In genomic region chr3:46107682-46108081, GRCh38 we compare ENCODE assay signal across 26 cellular contexts.
DNase-seq lines count a peak whose midpoint lies in the region; ATAC-seq and TF ChIP-seq lines count a peak whose summit lies in the region.
"Had no signal": no experiment of that assay in that cellular context is flagged by ENCODE, and none has a peak within 500 bp of the region (broad histone marks: within the 10 kb centered on the region; RNA-seq: fewer than 3 reads in every experiment).

No MANE protein-coding gene starts in this region.

- peaks cover 16% of the 10 kb centered on the region for H3K36me3 Mint-ChIP-seq in activated CD4-positive, alpha-beta T cell treated with anti-CD3 and anti-CD28 coated beads, Interleukin-2, amount 10 ng/mL, durations not matched to agents 7 days and 5 days (ENCODE audit: low read depth)
- peaks cover 8% of the 10 kb centered on the region for H3K36me3 Mint-ChIP-seq in activated CD4-positive, alpha-beta T cell treated with anti-CD3 and anti-CD28 coated beads, Interleukin-2, amount 10 ng/mL, durations not matched to agents 24 days and 14 days (ENCODE audit: low read depth)
- H3K36me3 Mint-ChIP-seq in dendritic cell treated with granulocyte-macrophage colony-stimulating factor and Interleukin-4, amounts not matched to agents 40 ng/mL and 50 ng/mL, for 4 days (ENCODE audit: low read depth) = no peaks in the 10 kb centered on the region
- peaks cover 6% of the 10 kb centered on the region for H3K36me3 Mint-ChIP-seq in stimulated activated effector memory CD8-positive, alpha-beta T cell treated with anti-CD3 and anti-CD28 coated beads, Interleukin-12 subunit alpha, Interleukin-12 subunit beta, amount 100 ng/mL, for 72 hours
- H3K36me3 Mint-ChIP-seq: stimulated activated naive B cell treated with anti-CD40 and anti-IgM and Interleukin-4, amounts not matched to agents 10 μg/mL and 1 μg/mL and 100 μg/mL, for 72 hours had no signal

- peaks cover 37% of the 10 kb centered on the region for H3K27me3 Mint-ChIP-seq in activated CD4-positive, alpha-beta T cell treated with anti-CD3 and anti-CD28 coated beads, Interleukin-2, amount 10 ng/mL, durations not matched to agents 7 days and 5 days
- peaks cover 4% of the 10 kb centered on the region for H3K27me3 Mint-ChIP-seq in activated CD4-positive, alpha-beta T cell treated with anti-CD3 and anti-CD28 coated beads, Interleukin-2, amount 10 ng/mL, durations not matched to agents 24 days and 14 days
- no peaks in the 10 kb centered on the region for H3K27me3 Mint-ChIP-seq in dendritic cell treated with granulocyte-macrophage colony-stimulating factor and Interleukin-4, amounts not matched to agents 40 ng/mL and 50 ng/mL, for 4 days

- peak; percentile 2 for ATAC-seq in stimulated activated effector memory CD8-positive, alpha-beta T cell treated with anti-CD3 and anti-CD28 coated beads, Interleukin-12 subunit alpha, Interleukin-12 subunit beta, amount 100 ng/mL, for 72 hours
- ATAC-seq in SK-N-SH treated with all-trans-retinoic acid at 6 μM for 48 hours = no peak
- no peak for ATAC-seq in esophagus mucosa
- ATAC-seq in HG02678 (IDR thresholded peaks at IDR 0.05; ENCODE audit: unreplicated experiment) = no peak
- ATAC-seq: gastroesophageal sphincter; left colon; right lobe of liver; stimulated activated naive B cell treated with anti-CD40 and anti-IgM and Interleukin-4, amounts not matched to agents 10 μg/mL and 1 μg/mL and 100 μg/mL, for 72 hours had no signal

- TF ChIP-seq POLR2A in Peyer's patch (IDR thresholded peaks at IDR 0.05) = no peak

- DNase-seq in activated CD4-positive, alpha-beta T cell treated with anti-CD3 and anti-CD28 coated beads, Interleukin-2, amount 10 ng/mL, durations not matched to agents 7 days and 5 days = no peak
- no peak for DNase-seq in activated CD4-positive, alpha-beta T cell treated with anti-CD3 and anti-CD28 coated beads, Interleukin-2, amount 10 ng/mL, durations not matched to agents 24 days and 14 days
- DNase-seq in Peyer's patch = peak in 2 of 3 donors; percentile 34 to 60
- DNase-seq in stimulated activated effector memory CD8-positive, alpha-beta T cell treated with anti-CD3 and anti-CD28 coated beads, Interleukin-12 subunit alpha, Interleukin-12 subunit beta, amount 100 ng/mL, for 72 hours (ENCODE audit: low spot score in 2 of 2) = peak in 1 of 2 donors; percentile 67
- DNase-seq: activated naive CD4-positive, alpha-beta T cell treated with Interleukin-2 at 50 U/mL for 16 hours; AML-193; amniotic stem cell; CD4-positive, alpha-beta T cell; colonic mucosa; DMS153; esophagus squamous epithelium; hippocampal formation; IMR-90; left colon; NCI-H1092 treated with DMSO at 0.1 percent for 48 hours; NCI-H187; NCI-H524; right lobe of liver; SHP77 treated with DMSO at 0.1 percent for 48 hours; stimulated activated CD4-positive, alpha-beta T cell treated with anti-CD3 and anti-CD28 coated beads, Interleukin-4, amount 100 ng/mL, for 24 hours; stimulated activated naive B cell treated with anti-CD40 and anti-IgM and Interleukin-4, amounts not matched to agents 10 μg/mL and 1 μg/mL and 100 μg/mL, for 72 hours had no signal

- H3K27me3 ChIP-seq in Peyer's patch = no peaks in the 10 kb centered on the region
- H3K27me3 ChIP-seq: colonic mucosa, right lobe of liver had no signal

- intact Hi-C loops in activated CD4-positive, alpha-beta T cell treated with anti-CD3 and anti-CD28 coated beads, Interleukin-2, amount 10 ng/mL, durations not matched to agents 24 days and 14 days (cut with micrococcal nuclease) = no loop called here
- intact Hi-C loops in dendritic cell treated with granulocyte-macrophage colony-stimulating factor and Interleukin-4, amounts not matched to agents 40 ng/mL and 50 ng/mL, for 4 days (cut with micrococcal nuclease) = no loop called here

- peaks cover 0 to 14% (median 2%) of the 10 kb centered on the region in 4 donors for H3K4me1 ChIP-seq in Peyer's patch
- H3K4me1 ChIP-seq: right lobe of liver had no signal

- no peak for TF ChIP-seq CTCF in Peyer's patch (IDR thresholded peaks at IDR 0.05)

- POLR2A ChIA-PET in activated CD4-positive, alpha-beta T cell treated with anti-CD3 and anti-CD28 coated beads, Interleukin-2, amount 10 ng/mL, durations not matched to agents 7 days and 5 days (lab: Charles Lee) = no interaction called here

- peak overlapping the region; percentile 58 for H3K27ac Mint-ChIP-seq in activated CD4-positive, alpha-beta T cell treated with anti-CD3 and anti-CD28 coated beads, Interleukin-2, amount 10 ng/mL, durations not matched to agents 7 days and 5 days
- H3K27ac Mint-ChIP-seq in activated CD4-positive, alpha-beta T cell treated with anti-CD3 and anti-CD28 coated beads, Interleukin-2, amount 10 ng/mL, durations not matched to agents 24 days and 14 days = no peak overlapping the region
- H3K27ac Mint-ChIP-seq in dendritic cell treated with granulocyte-macrophage colony-stimulating factor and Interleukin-4, amounts not matched to agents 40 ng/mL and 50 ng/mL, for 4 days = peak overlapping the region; percentile 93
- H3K27ac Mint-ChIP-seq in stimulated activated effector memory CD8-positive, alpha-beta T cell treated with anti-CD3 and anti-CD28 coated beads, Interleukin-12 subunit alpha, Interleukin-12 subunit beta, amount 100 ng/mL, for 72 hours = peak overlapping the region; percentile 94
- H3K27ac Mint-ChIP-seq: CD4-positive, alpha-beta T cell; stimulated activated naive B cell treated with anti-CD40 and anti-IgM and Interleukin-4, amounts not matched to agents 10 μg/mL and 1 μg/mL and 100 μg/mL, for 72 hours had no signal

- CTCF ChIA-PET in activated CD4-positive, alpha-beta T cell treated with anti-CD3 and anti-CD28 coated beads, Interleukin-2, amount 10 ng/mL, durations not matched to agents 7 days and 5 days (lab: Charles Lee) = interaction anchor here (1.2 kb wide), 1 partner anchor 24 kb away, joined by 3 read pairs; no protein-coding TSS in a partner anchor

- H3K36me3 ChIP-seq in Peyer's patch = no peaks in the 10 kb centered on the region
- H3K36me3 ChIP-seq: colonic mucosa, esophagus squamous epithelium, gastroesophageal sphincter, right lobe of liver had no signal

- H3K4me1 Mint-ChIP-seq in activated CD4-positive, alpha-beta T cell treated with anti-CD3 and anti-CD28 coated beads, Interleukin-2, amount 10 ng/mL, durations not matched to agents 7 days and 5 days = peaks cover 66% of the 10 kb centered on the region
- peaks cover 70% of the 10 kb centered on the region for H3K4me1 Mint-ChIP-seq in activated CD4-positive, alpha-beta T cell treated with anti-CD3 and anti-CD28 coated beads, Interleukin-2, amount 10 ng/mL, durations not matched to agents 24 days and 14 days
- peaks cover 60% of the 10 kb centered on the region for H3K4me1 Mint-ChIP-seq in dendritic cell treated with granulocyte-macrophage colony-stimulating factor and Interleukin-4, amounts not matched to agents 40 ng/mL and 50 ng/mL, for 4 days (ENCODE audit: low read depth)
- H3K4me1 Mint-ChIP-seq in stimulated activated effector memory CD8-positive, alpha-beta T cell treated with anti-CD3 and anti-CD28 coated beads, Interleukin-12 subunit alpha, Interleukin-12 subunit beta, amount 100 ng/mL, for 72 hours = peaks cover 73% of the 10 kb centered on the region

- H3K9me3 ChIP-seq in Peyer's patch = no peaks in the 10 kb centered on the region
- H3K9me3 ChIP-seq: colonic mucosa, esophagus squamous epithelium, gastroesophageal sphincter, right lobe of liver had no signal

- H3K4me3 Mint-ChIP-seq in activated CD4-positive, alpha-beta T cell treated with anti-CD3 and anti-CD28 coated beads, Interleukin-2, amount 10 ng/mL, durations not matched to agents 7 days and 5 days = no peak overlapping the region
- H3K4me3 Mint-ChIP-seq in activated CD4-positive, alpha-beta T cell treated with anti-CD3 and anti-CD28 coated beads, Interleukin-2, amount 10 ng/mL, durations not matched to agents 24 days and 14 days = no peak overlapping the region
- no peak overlapping the region for H3K4me3 Mint-ChIP-seq in dendritic cell treated with granulocyte-macrophage colony-stimulating factor and Interleukin-4, amounts not matched to agents 40 ng/mL and 50 ng/mL, for 4 days
- H3K4me3 Mint-ChIP-seq in stimulated activated effector memory CD8-positive, alpha-beta T cell treated with anti-CD3 and anti-CD28 coated beads, Interleukin-12 subunit alpha, Interleukin-12 subunit beta, amount 100 ng/mL, for 72 hours = peak overlapping the region; percentile 29
- H3K4me3 Mint-ChIP-seq: CD4-positive, alpha-beta T cell; stimulated activated naive B cell treated with anti-CD40 and anti-IgM and Interleukin-4, amounts not matched to agents 10 μg/mL and 1 μg/mL and 100 μg/mL, for 72 hours had no signal

- peak overlapping the region in 1 of 4 donors; percentile 16 for H3K27ac ChIP-seq in Peyer's patch
- H3K27ac ChIP-seq: colonic mucosa, gastroesophageal sphincter, right lobe of liver had no signal

- H3K4me3 ChIP-seq in Peyer's patch = no peak overlapping the region
- H3K4me3 ChIP-seq: colonic mucosa, esophagus squamous epithelium, gastroesophageal sphincter, right lobe of liver had no signal

- peaks cover 11% of the 10 kb centered on the region for H3K9me3 Mint-ChIP-seq in activated CD4-positive, alpha-beta T cell treated with anti-CD3 and anti-CD28 coated beads, Interleukin-2, amount 10 ng/mL, durations not matched to agents 7 days and 5 days
- peaks cover 21% of the 10 kb centered on the region for H3K9me3 Mint-ChIP-seq in activated CD4-positive, alpha-beta T cell treated with anti-CD3 and anti-CD28 coated beads, Interleukin-2, amount 10 ng/mL, durations not matched to agents 24 days and 14 days
- no peaks in the 10 kb centered on the region for H3K9me3 Mint-ChIP-seq in dendritic cell treated with granulocyte-macrophage colony-stimulating factor and Interleukin-4, amounts not matched to agents 40 ng/mL and 50 ng/mL, for 4 days
- peaks cover 7% of the 10 kb centered on the region for H3K9me3 Mint-ChIP-seq in stimulated activated effector memory CD8-positive, alpha-beta T cell treated with anti-CD3 and anti-CD28 coated beads, Interleukin-12 subunit alpha, Interleukin-12 subunit beta, amount 100 ng/mL, for 72 hours
- H3K9me3 Mint-ChIP-seq: CD4-positive, alpha-beta T cell had no signal

TF ChIP-seq in SK-N-SH treated with all-trans-retinoic acid at 6 μM for 48 hours, 23 proteins besides CTCF, POLR2A, EP300 and RAD21 (continues in another document):
- no peak for TF ChIP-seq ARNTL (CRISPR knock-in tag; IDR thresholded peaks at IDR 0.05; ENCODE audit: borderline replicate concordance, low read depth)
- no peak for TF ChIP-seq ZNF70 (CRISPR knock-in tag; IDR thresholded peaks at IDR 0.05)
- TF ChIP-seq ZFP3 (CRISPR knock-in tag; IDR thresholded peaks at IDR 0.05) = no peak
- TF ChIP-seq ZC3H10 (CRISPR knock-in tag; IDR thresholded peaks at IDR 0.05) = no peak

Comparison
In these comparisons a context has a peak if more than half of its experiments do, and no peak if none do; other contexts are left out.
1. DNase-seq: peak in Peyer's patch (2 of 3); none in activated CD4-positive, alpha-beta T cell treated with anti-CD3 and anti-CD28 coated beads, Interleukin-2, amount 10 ng/mL, durations not matched to agents 7 days and 5 days (single experiment) and activated CD4-positive, alpha-beta T cell treated with anti-CD3 and anti-CD28 coated beads, Interleukin-2, amount 10 ng/mL, durations not matched to agents 24 days and 14 days (single experiment).